Comparison of ENCODE assay signal across 8 cellular contexts in genomic region chr12:57546438-57547365, GRCh38. TPM values are rescaled to one million over a fixed set of nuclear protein-coding genes. Genes with fewer than 3 reads are reported as not detected.
A peak's percentile ranks its signal among the peaks of the same experiment; 100 is the strongest.
DNase-seq lines count a peak whose midpoint lies in the region; ATAC-seq, FAIRE-seq and TF ChIP-seq lines count a peak whose summit lies in the region.

TSS of gene DCTN2 (minus strand) at chr12:57547192. CDS start at chr12:57547063, 129 bp downstream.

- no peaks in the 10 kb centered on the region for H3K9me3 ChIP-seq in heart left ventricle
- no peaks in the 10 kb centered on the region for H3K9me3 ChIP-seq in upper lobe of left lung

- H3K27me3 ChIP-seq in heart left ventricle = peaks cover 0 to 32% (median 22%) of the 10 kb centered on the region in 9 donors
- peaks cover 0 to 18% (median 10%) of the 10 kb centered on the region in 4 donors for H3K27me3 ChIP-seq in upper lobe of left lung

- TF ChIP-seq EP300 in upper lobe of left lung (IDR thresholded peaks at IDR 0.05) = no peak

- intact Hi-C loops in heart left ventricle (cut with DNase I) (loop anchor here in 2 of 10 donors (2.0 to 5.0 kb wide), 2 partner anchors 24 to 59 kb away; partner anchors contain the start of genes MBD6 (in 2 of the 2) and MARS1 (in 1 of the 2)), posterior cingulate gyrus (cut with DNase I) (loop anchor here (2.0 kb wide), 1 partner anchor 24 kb away; the partner anchor contains the start of gene MBD6)

- H3K4me3 Mint-ChIP-seq in T-cell = peak within 1 kb of the TSS; percentile 94 to 97 (median 96)

- peak; percentile 97 for ATAC-seq in HG02840 (IDR thresholded peaks at IDR 0.05; ENCODE audit: low FRiP score, unreplicated experiment)
- ATAC-seq in T-cell (replicated peaks in 1 of 4) = peak; percentile 94 to 98 (median 96)
- ATAC-seq in heart left ventricle = peak; percentile 98 to 100 (median 99)
- peak; percentile 98 for ATAC-seq in upper lobe of left lung (ENCODE audit: low FRiP score in 2 of 2)

- H3K4me1 Mint-ChIP-seq in T-cell = peaks cover 41 to 52% (median 49%) of the 10 kb centered on the region in 3 donors

- peaks cover 0 to 7% of the 10 kb centered on the region in 2 donors for H3K27me3 Mint-ChIP-seq in T-cell

- H3K27ac ChIP-seq in adipose tissue (ENCODE audit: low read depth, low read length) (peak within 1 kb of the TSS; percentile 28), heart left ventricle (peak within 1 kb of the TSS; percentile 63 to 93 (median 86)), upper lobe of left lung (peak within 1 kb of the TSS; percentile 87 to 92 (median 91))

- H3K36me3 Mint-ChIP-seq in T-cell = no peaks in the 10 kb centered on the region

- H3K4me1 ChIP-seq in heart left ventricle = peaks cover 0 to 48% (median 30%) of the 10 kb centered on the region in 12 donors
- H3K4me1 ChIP-seq in upper lobe of left lung = peaks cover 28 to 50% (median 33%) of the 10 kb centered on the region in 4 donors

- TF ChIP-seq CTCF in heart left ventricle (IDR thresholded peaks at IDR 0.05) (peak in 5 of 12 donors; percentile 4 to 10 (median 5)), upper lobe of left lung (IDR thresholded peaks at IDR 0.05) (peak in 2 of 6 experiments; percentile 4 to 13)

- CTCF ChIA-PET in T-cell (lab: Charles Lee) = interaction anchor here (0.6 to 1.3 kb wide), 5 partner anchors 10 to 1717 kb away, joined by 3 to 4 read pairs (median 4); partner anchors contain the start of genes DNAJC14 (in 1 of the 2) and GLI1 (in 1 of the 2)

- H3K36me3 ChIP-seq in heart left ventricle (peaks cover 0 to 23% (median 9%) of the 10 kb centered on the region in 9 donors), upper lobe of left lung (peaks cover 0 to 12% (median 3%) of the 10 kb centered on the region in 4 donors)

- no peaks in the 10 kb centered on the region for H3K9me3 Mint-ChIP-seq in T-cell

- TF ChIP-seq POLR2A in GM12891 (IDR thresholded peaks at IDR 0.05; ENCODE audit: low read depth, low read length) (no peak), heart left ventricle (IDR thresholded peaks at IDR 0.05) (peak in 1 of 2 donors; percentile 55), upper lobe of left lung (IDR thresholded peaks at IDR 0.05) (peak in 3 of 4 donors; percentile 21 to 63 (median 56))

- peak within 1 kb of the TSS; percentile 60 to 99 (median 93) for H3K4me3 ChIP-seq in heart left ventricle
- peak within 1 kb of the TSS; percentile 58 to 87 (median 82) for H3K4me3 ChIP-seq in upper lobe of left lung

- DNase-seq in GM12891 (ENCODE audit: insufficient read length, low spot score) = peak; percentile 98
- DNase-seq in NCI-H1436 treated with DMSO at 0.1 percent for 48 hours (lab: John Stamatoyannopoulos, UW) = peak; percentile 91
- DNase-seq in T-cell = peak; percentile 73 to 93 (median 88)
- DNase-seq in heart left ventricle = peak; percentile 95 to 98 (median 97)
- DNase-seq in posterior cingulate gyrus = peak; percentile 93 to 99 (median 96)
- peak; percentile 90 to 98 for DNase-seq in upper lobe of left lung

- peak; percentile 96 for FAIRE-seq in GM12891 (lab: Jason Lieb, UNC)

- H3K27ac Mint-ChIP-seq in T-cell = peak within 1 kb of the TSS; percentile 85 to 96

- WGBS in adipose tissue, 3 donors = 0 to 1% (median 1%) methylated on average over 52 to 58 of the region's 58 CpGs
- whole genome bisulfite sequencing in heart left ventricle, 4 donors = 0 to 1% (median 0%) methylated on average over 23 to 58 of the region's 58 CpGs
- WGBS in upper lobe of left lung, 2 donors = 1% methylated on average over 35 to 40 of the region's 58 CpGs

- POLR2A ChIA-PET in T-cell (lab: Charles Lee) = interaction anchor here (0.5 to 1.2 kb wide), 3 partner anchors 11 to 26 kb away, joined by 4 read pairs; no protein-coding TSS in a partner anchor

TF ChIP-seq in GM12891, 5 proteins besides CTCF, POLR2A, EP300 and RAD21:
- TF ChIP-seq POU2F2 (IDR thresholded peaks at IDR 0.05; ENCODE audit: low read depth, low read length) (no peak), PAX5 (IDR thresholded peaks at IDR 0.05; ENCODE audit: insufficient read depth, low read length, severe bottlenecking) (no peak), SPI1 (IDR thresholded peaks at IDR 0.05; ENCODE audit: low read depth, low read length) (no peak), TAF1 (IDR thresholded peaks at IDR 0.05; ENCODE audit: low read depth, low read length) (no peak), POLR2AphosphoS5 (IDR thresholded peaks at IDR 0.05; ENCODE audit: low read depth, low read length) (0 out of 2 replicates have a peak, but pooled peaks have one; percentile 18)

RNA-seq across cellular contexts. Expression of gene DCTN2, which starts in this region (rescaled TPM):
- 79.2 TPM for polyA plus RNA-seq in GM12891 (2012; ENCODE audit: low read depth, missing spikeins)
- total RNA-seq in T-cell (10 to 100 TPM; 60.1 to 81.9 (median 71.5) TPM), heart left ventricle (100 to 1,000 TPM in 5 of 9 donors, 10 to 100 TPM in 4; 84.4 to 159 (median 109) TPM), upper lobe of left lung (100 to 1,000 TPM in 4 of 6 donors, 10 to 100 TPM in 2; 83.1 to 145 (median 110) TPM)
- polyA plus RNA-seq in adipose tissue (10 to 100 TPM; 88.6 to 95.1 (median 93.2) TPM), heart left ventricle (100 to 1,000 TPM in 1 of 2 donors, 10 to 100 TPM in 1; 62.3 to 228 TPM)

Comparison
In these comparisons a context has a peak if more than half of its experiments do, and no peak if none do; other contexts are left out.
1. Peak in every context shown above with its lines: DNase-seq, ATAC-seq, H3K4me3 ChIP-seq and H3K27ac ChIP-seq.
2. H3K27ac ChIP-seq: peak in every context shown above with its lines; median percentile 91 in upper lobe of left lung; 86 in heart left ventricle; 28 in adipose tissue.